Comparison of ENCODE assay signal across 11 cellular contexts in the genomic region with DNA sequence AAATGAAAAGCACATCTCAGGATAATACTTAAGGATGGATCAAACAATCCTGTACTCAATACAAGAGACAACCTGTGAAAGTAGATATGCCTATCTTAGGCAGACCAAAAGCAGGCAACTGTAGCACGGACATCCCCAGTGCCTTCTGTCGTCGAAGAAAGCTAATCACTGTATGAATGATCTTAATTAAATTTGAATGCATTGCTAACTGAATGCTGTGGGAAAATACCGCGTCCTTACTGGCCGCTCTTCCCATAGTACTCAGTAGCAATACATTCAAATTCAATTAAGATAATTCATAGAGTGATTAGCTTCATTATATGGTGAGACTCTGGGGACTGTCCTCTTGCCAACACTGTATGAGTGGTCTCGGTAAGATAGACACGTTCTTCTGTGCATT.
DNase-seq lines count a peak whose midpoint lies in the region; ATAC-seq and TF ChIP-seq lines count a peak whose summit lies in the region.
"Had no signal": no experiment of that assay in that cellular context is flagged by ENCODE, and none has a peak within 500 bp of the region (broad histone marks: within the 10 kb centered on the region; RNA-seq: fewer than 3 reads in every experiment).

No MANE protein-coding gene starts in this region.

- 65 to 86% methylated on average over 8 of the region's 8 CpGs for WGBS in sigmoid colon, 2 donors

- H3K4me1 ChIP-seq in sigmoid colon, result no peaks in the 10 kb centered on the region

- H3K4me3 Mint-ChIP-seq in T-helper 1 cell treated with Interleukin-12 subunit alpha and Interleukin-12 subunit beta and Interleukin-4 antibody, amounts not matched to agents 30 μg/mL and 1 μg/mL, for 36 hours, result peak overlapping the region; percentile 93
- H3K4me3 Mint-ChIP-seq in stimulated activated memory B cell treated with anti-CD40 and anti-IgM and Interleukin-4, amounts not matched to agents 10 μg/mL and 1 μg/mL and 100 μg/mL, for 72 hours, result peak overlapping the region; percentile 91

- H3K27ac ChIP-seq in dorsolateral prefrontal cortex (peak overlapping the region in 29 of 59 donors; percentile 4 to 65 (median 47)), sigmoid colon (no peak overlapping the region)

- TF ChIP-seq POLR2A in sigmoid colon (IDR thresholded peaks at IDR 0.05), result no peak

- H3K4me1 Mint-ChIP-seq in T-helper 1 cell treated with Interleukin-12 subunit alpha and Interleukin-12 subunit beta and Interleukin-4 antibody, amounts not matched to agents 30 μg/mL and 1 μg/mL, for 36 hours (ENCODE audit: low read depth), result peaks cover 73% of the 10 kb centered on the region
- peaks cover 80% of the 10 kb centered on the region for H3K4me1 Mint-ChIP-seq in stimulated activated memory B cell treated with anti-CD40 and anti-IgM and Interleukin-4, amounts not matched to agents 10 μg/mL and 1 μg/mL and 100 μg/mL, for 72 hours

- peak overlapping the region; percentile 89 for H3K27ac Mint-ChIP-seq in T-helper 1 cell treated with Interleukin-12 subunit alpha and Interleukin-12 subunit beta and Interleukin-4 antibody, amounts not matched to agents 30 μg/mL and 1 μg/mL, for 36 hours
- H3K27ac Mint-ChIP-seq in stimulated activated memory B cell treated with anti-CD40 and anti-IgM and Interleukin-4, amounts not matched to agents 10 μg/mL and 1 μg/mL and 100 μg/mL, for 72 hours, result peak overlapping the region; percentile 87

- no peak for TF ChIP-seq EP300 in sigmoid colon (IDR thresholded peaks at IDR 0.05)

- ATAC-seq in stimulated activated memory B cell treated with anti-CD40 and anti-IgM and Interleukin-4, amounts not matched to agents 10 μg/mL and 1 μg/mL and 100 μg/mL, for 72 hours, result peak; percentile 25

- H3K27me3 ChIP-seq in dorsolateral prefrontal cortex (peaks cover 0 to 2% (median 0%) of the 10 kb centered on the region in 45 donors), sigmoid colon (no peaks in the 10 kb centered on the region)

- TF ChIP-seq CTCF in dorsolateral prefrontal cortex (IDR thresholded peaks at IDR 0.05 in 54 of 56, conservative IDR thresholded peaks at IDR 0.05 in 2 of 56; ENCODE audit: low read depth in 1 of 56, partially characterized antibody in 56 of 56), result no peak
- TF ChIP-seq CTCF in sigmoid colon (IDR thresholded peaks at IDR 0.05), result no peak

- H3K27me3 Mint-ChIP-seq in T-helper 1 cell treated with Interleukin-12 subunit alpha and Interleukin-12 subunit beta and Interleukin-4 antibody, amounts not matched to agents 30 μg/mL and 1 μg/mL, for 36 hours (ENCODE audit: low read depth), result no peaks in the 10 kb centered on the region
- H3K27me3 Mint-ChIP-seq in stimulated activated memory B cell treated with anti-CD40 and anti-IgM and Interleukin-4, amounts not matched to agents 10 μg/mL and 1 μg/mL and 100 μg/mL, for 72 hours, result no peaks in the 10 kb centered on the region

- H3K9me3 ChIP-seq in sigmoid colon, result no peaks in the 10 kb centered on the region

- peaks cover 43% of the 10 kb centered on the region for H3K36me3 Mint-ChIP-seq in T-helper 1 cell treated with Interleukin-12 subunit alpha and Interleukin-12 subunit beta and Interleukin-4 antibody, amounts not matched to agents 30 μg/mL and 1 μg/mL, for 36 hours (ENCODE audit: low read depth)
- H3K36me3 Mint-ChIP-seq in stimulated activated memory B cell treated with anti-CD40 and anti-IgM and Interleukin-4, amounts not matched to agents 10 μg/mL and 1 μg/mL and 100 μg/mL, for 72 hours, result peaks cover 44% of the 10 kb centered on the region

- no peaks in the 10 kb centered on the region for H3K9me3 Mint-ChIP-seq in T-helper 1 cell treated with Interleukin-12 subunit alpha and Interleukin-12 subunit beta and Interleukin-4 antibody, amounts not matched to agents 30 μg/mL and 1 μg/mL, for 36 hours
- no peaks in the 10 kb centered on the region for H3K9me3 Mint-ChIP-seq in stimulated activated memory B cell treated with anti-CD40 and anti-IgM and Interleukin-4, amounts not matched to agents 10 μg/mL and 1 μg/mL and 100 μg/mL, for 72 hours

- intact Hi-C loops in dorsolateral prefrontal cortex (cut with DNase I), result no loop called here
- intact Hi-C loops in sigmoid colon (cut with DNase I), result no loop called here

- no peak for DNase-seq in T-helper 1 cell
- peak; percentile 58 for DNase-seq in NCI-H82 (lab: John Stamatoyannopoulos, UW)
- no peak for DNase-seq in dorsolateral prefrontal cortex
- DNase-seq in sigmoid colon, result no peak
- DNase-seq in stimulated activated CD8-positive, alpha-beta memory T cell treated with anti-CD3 and anti-CD28 coated beads, Interleukin-4, amount 100 ng/mL, for 48 hours, result no peak
- DNase-seq in COR-L47 (lab: John Stamatoyannopoulos, UW), result no peak
- DNase-seq: left cardiac atrium, NCI-H2029 treated with DMSO at 0.1 percent for 48 hours, nucleus accumbens had no signal

- no peaks in the 10 kb centered on the region for H3K36me3 ChIP-seq in sigmoid colon

- H3K4me3 ChIP-seq in dorsolateral prefrontal cortex (peak overlapping the region in 35 of 59 donors; percentile 2 to 45 (median 21)), sigmoid colon (no peak overlapping the region)

Comparison
In these comparisons a context has a peak if more than half of its experiments do, and no peak if none do; other contexts are left out.
1. H3K4me3 ChIP-seq: peak in dorsolateral prefrontal cortex (35 of 59); none in sigmoid colon (0 of 4).